Comparison of ENCODE assay signal across 8 cellular contexts in genomic region chr10:97542169-97543024, GRCh38. TPM values are rescaled to one million over a fixed set of nuclear protein-coding genes. Genes with fewer than 3 reads are reported as not detected.
DNase-seq lines count a peak whose midpoint lies in the region; ATAC-seq, FAIRE-seq and TF ChIP-seq lines count a peak whose summit lies in the region.

No MANE protein-coding gene starts in this region.

- in situ Hi-C loops in GM12878 (cut with MboI), result no loop called here

- no peaks in the 10 kb centered on the region for H3K36me3 ChIP-seq in GM12878 (ENCODE audit: control insufficient read depth in 2 of 2, insufficient read depth in 2 of 2, low read length in 1 of 2)
- no peaks in the 10 kb centered on the region for H3K36me3 ChIP-seq in smooth muscle cell (ENCODE audit: low read depth)
- no peaks in the 10 kb centered on the region for H3K36me3 ChIP-seq in effector memory CD4-positive, alpha-beta T cell (ENCODE audit: control insufficient read depth, insufficient read depth, low read length)

- no peak for FAIRE-seq in GM12878 (lab: Jason Lieb, UNC)

- H3K79me2 ChIP-seq in GM12878 (ENCODE audit: control insufficient read depth, insufficient read depth, low read length) (no peaks in the 10 kb centered on the region), smooth muscle cell (ENCODE audit: low read depth) (peaks cover 35% of the 10 kb centered on the region)

- no peak for TF ChIP-seq CTCF in GM12878 (IDR thresholded peaks at IDR 0.05 in 2 of 3, conservative IDR thresholded peaks at IDR 0.05 in 1 of 3; ENCODE audit: control insufficient read depth in 2 of 3, extremely low read depth in 1 of 3, insufficient read depth in 1 of 3, low read depth in 3 of 3, low read length in 3 of 3)
- no peak for TF ChIP-seq CTCF in smooth muscle cell (IDR thresholded peaks at IDR 0.05; ENCODE audit: borderline replicate concordance, insufficient read depth, poor library complexity, severe bottlenecking)

- SMC1A ChIA-PET in GM12878 (lab: Charles Lee; ENCODE audit: uncharacterized antibody, unreplicated experiment), result no interaction called here

- TF ChIP-seq POLR2A in GM12878 (IDR thresholded peaks at IDR 0.05; ENCODE audit: low read depth, low read length), result no peak

- no peaks in the 10 kb centered on the region for H4K20me1 ChIP-seq in GM12878 (ENCODE audit: control insufficient read depth, insufficient read depth)
- no peaks in the 10 kb centered on the region for H4K20me1 ChIP-seq in smooth muscle cell (ENCODE audit: low read depth)

- RAD21 ChIA-PET in GM12878 (lab: Charles Lee; ENCODE audit: unreplicated experiment), result no interaction called here

- H3K4me2 ChIP-seq in GM12878 (ENCODE audit: control insufficient read depth, insufficient read depth) (no peak overlapping the region), smooth muscle cell (peak overlapping the region; percentile 74)

- CTCF ChIA-PET in GM12878 (lab: Yijun Ruan, JAX), result interaction anchor here (1.2 kb wide), 1 partner anchor 75 kb away, joined by 3 read pairs; no protein-coding TSS in a partner anchor

- 74% methylated on average over 9 of the region's 9 CpGs for WGBS in GM12878 (ENCODE audit: insufficient coverage, insufficient replicate concordance, low lambda C conversion rate, missing lambda C conversion rate)
- WGBS in smooth muscle cell (ENCODE audit: low lambda C conversion rate), result 22% methylated on average over 8 of the region's 9 CpGs

- H3K9me3 ChIP-seq in GM12878 (replicated peaks; ENCODE audit: control insufficient read depth, insufficient read depth, low read length) (no peaks in the 10 kb centered on the region), smooth muscle cell (replicated peaks; ENCODE audit: low read depth) (no peaks in the 10 kb centered on the region)
- no peaks in the 10 kb centered on the region for H3K9me3 ChIP-seq in effector memory CD4-positive, alpha-beta T cell (ENCODE audit: control insufficient read depth, low read length)

- H3K4me1 ChIP-seq in GM12878 (ENCODE audit: control insufficient read depth, insufficient read depth, low read length) (no peaks in the 10 kb centered on the region), smooth muscle cell (ENCODE audit: low read depth) (peaks cover 31% of the 10 kb centered on the region)
- no peaks in the 10 kb centered on the region for H3K4me1 ChIP-seq in effector memory CD4-positive, alpha-beta T cell (ENCODE audit: control insufficient read depth, insufficient read depth, low read length, poor library complexity, severe bottlenecking)

- intact Hi-C loops in GM12878 (cut with micrococcal nuclease; ENCODE audit: unreplicated experiment), result no loop called here

- H3K9ac ChIP-seq in GM12878 (ENCODE audit: control insufficient read depth, insufficient read depth, low read length), result no peak overlapping the region
- peak overlapping the region; percentile 93 for H3K9ac ChIP-seq in smooth muscle cell (ENCODE audit: low read depth)

- peak; percentile 52 for ATAC-seq in GM12878
- no peak for ATAC-seq in GM21515 (IDR thresholded peaks at IDR 0.05; ENCODE audit: unreplicated experiment)

- DNase-seq in ELR (ENCODE audit: low read depth) (peak; percentile 95), GM12878 (ENCODE audit: low read depth, low spot score) (no peak), iPS-NIHi7 (ENCODE audit: extremely low spot score) (peak; percentile 63), smooth muscle cell (lab: John Stamatoyannopoulos, UW; ENCODE audit: unreplicated experiment) (peak; percentile 41), GM19240 (ENCODE audit: insufficient read length, low spot score) (no peak)
- no peak for DNase-seq in effector memory CD4-positive, alpha-beta T cell

- POLR2A ChIA-PET in GM12878 (lab: Charles Lee), result no interaction called here

- no peak for TF ChIP-seq EP300 in GM12878 (IDR thresholded peaks at IDR 0.05; ENCODE audit: borderline replicate concordance in 1 of 2, control insufficient read depth in 1 of 2, low read depth in 2 of 2, low read length in 2 of 2)

- H2AFZ ChIP-seq in GM12878 (ENCODE audit: control insufficient read depth, low read depth, low read length), result no peak overlapping the region
- H2AFZ ChIP-seq in smooth muscle cell (ENCODE audit: low read depth), result no peak overlapping the region

- H3K27ac ChIP-seq in GM12878 (ENCODE audit: control insufficient read depth, insufficient read depth), result no peak overlapping the region
- H3K27ac ChIP-seq in smooth muscle cell (ENCODE audit: low read depth), result peak overlapping the region; percentile 99
- no peak overlapping the region for H3K27ac ChIP-seq in effector memory CD4-positive, alpha-beta T cell (ENCODE audit: insufficient read depth, low read length, poor library complexity, severe bottlenecking)

- no peak for TF ChIP-seq RAD21 in GM12878 (IDR thresholded peaks at IDR 0.05; ENCODE audit: insufficient read depth, low read depth, low read length)

- no TSS peak for BruUV-seq in GM12878 (replicated peaks; lab: Mats Ljungman, UMichigan)

- H3F3A ChIP-seq in smooth muscle cell (ENCODE audit: low read depth), result peaks cover 31% of the 10 kb centered on the region

- no peaks in the 10 kb centered on the region; a peak in 1 of 4 replicates for H3K27me3 ChIP-seq in GM12878 (replicated peaks in 1 of 2; ENCODE audit: control insufficient read depth in 2 of 2, insufficient read depth in 2 of 2, low read length in 1 of 2)
- H3K27me3 ChIP-seq in smooth muscle cell (ENCODE audit: low read depth), result no peaks in the 10 kb centered on the region
- H3K27me3 ChIP-seq in effector memory CD4-positive, alpha-beta T cell (replicated peaks; ENCODE audit: control insufficient read depth, insufficient read depth, low read length, poor library complexity, severe bottlenecking), result no peaks in the 10 kb centered on the region

- H3K4me3 ChIP-seq in GM12878, result no peak overlapping the region
- H3K4me3 ChIP-seq in smooth muscle cell, result no peak overlapping the region
- no peak overlapping the region for H3K4me3 ChIP-seq in effector memory CD4-positive, alpha-beta T cell (ENCODE audit: insufficient read depth, low read depth, low read length, poor library complexity, severe bottlenecking)

RNA-seq across cellular contexts. Expression of gene ANKRD2, which starts 30.2 kb away (rescaled TPM):
- not detected for polyA plus RNA-seq in PFSK-1 (2012; ENCODE audit: insufficient read length, low read depth)
- total RNA-seq in GM12878 (2013; cell fraction: nucleolus; rRNA removed), result not detected in 2 replicates
- total RNA-seq in GM12878 (2014; rRNA removed) (0.11 and 0.23 TPM in 2 replicates), GM12878 (2014; rRNA removed; fragmentation: Illumina TruSeq; extraction: Trizol) (not detected in 2 replicates), GM12878 (2021) (not detected in 2 replicates), smooth muscle cell (not detected in 2 replicates)
- not detected for polyA plus RNA-seq in GM12878 (2011; ENCODE audit: low read depth)
- polyA plus RNA-seq in GM12878 (2011; rRNA removed) (0.14 and 0.18 TPM in 2 replicates), GM12878 (2014; fragmentation: Illumina TruSeq; extraction: Trizol) (not detected in 2 replicates), GM12878 (2014; fragmentation: Nextera tagmentation; extraction: Ambion mirVana) (not detected), GM12878 (2014; rRNA removed) (0.08 TPM in 1 of 2 replicates, not detected in the other), GM12878 (2016; fragmentation: Nextera tagmentation; extraction: Ambion mirVana) (not detected), smooth muscle cell (0.30 TPM in 1 of 2 replicates, not detected in the other)
- 0.13 and 0.25 TPM in 2 replicates for polyA plus RNA-seq in GM12878 (2011; cell fraction: cytosol; rRNA removed)
- 0.15 and 0.19 TPM in 2 replicates for polyA plus RNA-seq in GM12878 (2011; cell fraction: nucleus; rRNA removed)
- not detected in 2 replicates for polyA plus RNA-seq in GM12878 (2012)
- polyA minus RNA-seq in GM12878 (2011; rRNA and poly(A)+ RNA removed), result not detected in 2 replicates
- not detected in 2 replicates for polyA minus RNA-seq in GM12878 (2011; cell fraction: cytosol; rRNA and poly(A)+ RNA removed)
- polyA minus RNA-seq in GM12878 (2011; cell fraction: nucleus; rRNA and poly(A)+ RNA removed), result not detected in 2 replicates

RNA-seq across cellular contexts. Expression of gene HOGA1, which starts 41.8 kb away (rescaled TPM):
- 0.29 TPM for polyA plus RNA-seq in PFSK-1 (2012; ENCODE audit: insufficient read length, low read depth)
- 0.21 TPM in 1 of 2 replicates, not detected in the other for total RNA-seq in GM12878 (2013; cell fraction: nucleolus; rRNA removed)
- not detected in 2 replicates for total RNA-seq in GM12878 (2014; rRNA removed)
- 0.09 TPM in 1 of 2 replicates, not detected in the other for total RNA-seq in GM12878 (2014; rRNA removed; fragmentation: Illumina TruSeq; extraction: Trizol)
- total RNA-seq in GM12878 (2021), result not detected in 2 replicates
- polyA plus RNA-seq in GM12878 (2011; ENCODE audit: low read depth), result not detected
- 0.12 and 0.19 TPM in 2 replicates for polyA plus RNA-seq in GM12878 (2011; rRNA removed)
- 0.09 and 0.28 TPM in 2 replicates for polyA plus RNA-seq in GM12878 (2011; cell fraction: cytosol; rRNA removed)
- 0.28 and 0.66 TPM in 2 replicates for polyA plus RNA-seq in GM12878 (2011; cell fraction: nucleus; rRNA removed)
- 0.10 TPM in 1 of 2 replicates, not detected in the other for polyA plus RNA-seq in GM12878 (2012)
- polyA plus RNA-seq in GM12878 (2014; fragmentation: Illumina TruSeq; extraction: Trizol), result 0.01 TPM in 1 of 2 replicates, not detected in the other
- under 1 TPM in 1 of 2 experiments, not detected in 1; 0.06 TPM for polyA plus RNA-seq in GM12878 (2014; fragmentation: Nextera tagmentation; extraction: Ambion mirVana)
- polyA plus RNA-seq in GM12878 (2014; rRNA removed), result 0.05 TPM in 1 of 2 replicates, not detected in the other
- polyA plus RNA-seq in GM12878 (2016; fragmentation: Nextera tagmentation; extraction: Ambion mirVana), result not detected
- polyA minus RNA-seq in GM12878 (2011; rRNA and poly(A)+ RNA removed), result 0.46 TPM in 1 of 2 replicates, not detected in the other
- polyA minus RNA-seq in GM12878 (2011; cell fraction: cytosol; rRNA and poly(A)+ RNA removed), result not detected in 2 replicates
- 0.29 TPM in 1 of 2 replicates, not detected in the other for polyA minus RNA-seq in GM12878 (2011; cell fraction: nucleus; rRNA and poly(A)+ RNA removed)
- total RNA-seq in smooth muscle cell, result not detected in 2 replicates
- polyA plus RNA-seq in smooth muscle cell, result 0.10 TPM in 1 of 2 replicates, not detected in the other

RNA-seq across cellular contexts. Expression of gene UBTD1, which starts 43.7 kb away (rescaled TPM):
- polyA plus RNA-seq in PFSK-1 (2012; ENCODE audit: insufficient read length, low read depth), result 33.0 TPM
- 0.90 and 1.2 TPM in 2 replicates for total RNA-seq in GM12878 (2013; cell fraction: nucleolus; rRNA removed)
- total RNA-seq in GM12878 (2014; rRNA removed) (0.76 and 1.2 TPM in 2 replicates), GM12878 (2014; rRNA removed; fragmentation: Illumina TruSeq; extraction: Trizol) (0.18 and 0.22 TPM in 2 replicates), GM12878 (2021) (1.2 and 1.3 TPM in 2 replicates), smooth muscle cell (26.5 and 27.1 TPM in 2 replicates)
- not detected for polyA plus RNA-seq in GM12878 (2011; ENCODE audit: low read depth)
- polyA plus RNA-seq in GM12878 (2011; rRNA removed) (0.24 and 1.2 TPM in 2 replicates), GM12878 (2014; fragmentation: Illumina TruSeq; extraction: Trizol) (0.16 TPM in 1 of 2 replicates, not detected in the other), GM12878 (2014; fragmentation: Nextera tagmentation; extraction: Ambion mirVana) (under 1 TPM in 1 of 2 experiments, not detected in 1; 0.04 TPM), GM12878 (2014; rRNA removed) (0.66 and 1.5 TPM in 2 replicates), GM12878 (2016; fragmentation: Nextera tagmentation; extraction: Ambion mirVana) (1 to 10 TPM in 1 of 2 experiments, under 1 TPM in 1; 0.83 to 1.3 TPM), smooth muscle cell (59.9 and 61.5 TPM in 2 replicates)
- polyA plus RNA-seq in GM12878 (2011; cell fraction: cytosol; rRNA removed), result 2.3 and 2.8 TPM in 2 replicates
- polyA plus RNA-seq in GM12878 (2011; cell fraction: nucleus; rRNA removed), result 1.8 TPM in 2 replicates
- polyA plus RNA-seq in GM12878 (2012), result 0.64 and 1.00 TPM in 2 replicates
- polyA minus RNA-seq in GM12878 (2011; rRNA and poly(A)+ RNA removed), result 0.29 and 1.2 TPM in 2 replicates
- 1.9 TPM in 1 of 2 replicates, not detected in the other for polyA minus RNA-seq in GM12878 (2011; cell fraction: cytosol; rRNA and poly(A)+ RNA removed)
- 0.48 and 0.57 TPM in 2 replicates for polyA minus RNA-seq in GM12878 (2011; cell fraction: nucleus; rRNA and poly(A)+ RNA removed)

RNA-seq across cellular contexts. Expression of gene MMS19, which starts 44.2 kb away (rescaled TPM):
- 110 TPM for polyA plus RNA-seq in PFSK-1 (2012; ENCODE audit: insufficient read length, low read depth)
- 156 and 163 TPM in 2 replicates for total RNA-seq in GM12878 (2013; cell fraction: nucleolus; rRNA removed)
- total RNA-seq in GM12878 (2014; rRNA removed) (90.8 and 97.3 TPM in 2 replicates), GM12878 (2014; rRNA removed; fragmentation: Illumina TruSeq; extraction: Trizol) (49.1 and 54.4 TPM in 2 replicates), GM12878 (2021) (71.7 and 74.3 TPM in 2 replicates), smooth muscle cell (97.9 and 125 TPM in 2 replicates)
- 38.0 TPM for polyA plus RNA-seq in GM12878 (2011; ENCODE audit: low read depth)
- polyA plus RNA-seq in GM12878 (2011; rRNA removed) (99.9 and 112 TPM in 2 replicates), GM12878 (2014; fragmentation: Illumina TruSeq; extraction: Trizol) (54.7 and 57.6 TPM in 2 replicates), GM12878 (2014; fragmentation: Nextera tagmentation; extraction: Ambion mirVana) (10 to 100 TPM; 40.2 to 74.3 TPM), GM12878 (2014; rRNA removed) (86.3 and 96.8 TPM in 2 replicates), GM12878 (2016; fragmentation: Nextera tagmentation; extraction: Ambion mirVana) (10 to 100 TPM; 54.4 to 63.7 TPM), smooth muscle cell (76.8 and 81.4 TPM in 2 replicates)
- 133 and 141 TPM in 2 replicates for polyA plus RNA-seq in GM12878 (2011; cell fraction: cytosol; rRNA removed)
- 365 and 440 TPM in 2 replicates for polyA plus RNA-seq in GM12878 (2011; cell fraction: nucleus; rRNA removed)
- 48.6 and 67.0 TPM in 2 replicates for polyA plus RNA-seq in GM12878 (2012)
- polyA minus RNA-seq in GM12878 (2011; rRNA and poly(A)+ RNA removed), result 159 and 220 TPM in 2 replicates
- polyA minus RNA-seq in GM12878 (2011; cell fraction: cytosol; rRNA and poly(A)+ RNA removed), result 43.4 and 51.8 TPM in 2 replicates
- 93.6 and 113 TPM in 2 replicates for polyA minus RNA-seq in GM12878 (2011; cell fraction: nucleus; rRNA and poly(A)+ RNA removed)

RNA-seq across cellular contexts. Expression of gene C10orf62, which starts 47.1 kb away (rescaled TPM):
- not detected for polyA plus RNA-seq in PFSK-1 (2012; ENCODE audit: insufficient read length, low read depth)
- total RNA-seq in GM12878 (2013; cell fraction: nucleolus; rRNA removed), result not detected in 2 replicates
- total RNA-seq in GM12878 (2014; rRNA removed) (not detected in 2 replicates), GM12878 (2014; rRNA removed; fragmentation: Illumina TruSeq; extraction: Trizol) (0.14 TPM in 1 of 2 replicates, not detected in the other), GM12878 (2021) (not detected in 2 replicates), smooth muscle cell (not detected in 2 replicates)
- not detected for polyA plus RNA-seq in GM12878 (2011; ENCODE audit: low read depth)
- polyA plus RNA-seq in GM12878 (2011; rRNA removed) (not detected in 2 replicates), GM12878 (2014; fragmentation: Illumina TruSeq; extraction: Trizol) (not detected in 2 replicates), GM12878 (2014; fragmentation: Nextera tagmentation; extraction: Ambion mirVana) (not detected), GM12878 (2014; rRNA removed) (not detected in 2 replicates), GM12878 (2016; fragmentation: Nextera tagmentation; extraction: Ambion mirVana) (not detected), smooth muscle cell (not detected in 2 replicates)
- polyA plus RNA-seq in GM12878 (2011; cell fraction: cytosol; rRNA removed), result 0.09 TPM in 1 of 2 replicates, not detected in the other
- polyA plus RNA-seq in GM12878 (2011; cell fraction: nucleus; rRNA removed), result 0.10 TPM in 1 of 2 replicates, not detected in the other
- not detected in 2 replicates for polyA plus RNA-seq in GM12878 (2012)
- not detected in 2 replicates for polyA minus RNA-seq in GM12878 (2011; rRNA and poly(A)+ RNA removed)
- polyA minus RNA-seq in GM12878 (2011; cell fraction: cytosol; rRNA and poly(A)+ RNA removed), result not detected in 2 replicates
- polyA minus RNA-seq in GM12878 (2011; cell fraction: nucleus; rRNA and poly(A)+ RNA removed), result 0.38 TPM in 1 of 2 replicates, not detected in the other

Comparison
In these comparisons a context has a peak if more than half of its experiments do, and no peak if none do; other contexts are left out.
1. DNase-seq: peak in ELR (single experiment), iPS-NIHi7 (single experiment) and smooth muscle cell (single experiment); none in GM12878 (single experiment), effector memory CD4-positive, alpha-beta T cell (0 of 3) and GM19240 (single experiment).
2. RNA of gene UBTD1, which starts 43.7 kb away (total RNA-seq): 26.5 to 27.1 TPM in smooth muscle cell; 0.18 to 1.3 TPM in GM12878; every median in the first group is over 10 times any median in the second.